ENCODE assay signal across 10 cellular contexts in genomic region chr4:89829470-89830138, GRCh38. TPM values are rescaled to one million over a fixed set of nuclear protein-coding genes. Genes with fewer than 3 reads are reported as not detected.
DNase-seq lines count a peak whose midpoint lies in the region; ATAC-seq and TF ChIP-seq lines count a peak whose summit lies in the region.
"Had no signal": no experiment of that assay in that cellular context is flagged by ENCODE, and none has a peak within 500 bp of the region (broad histone marks: within the 10 kb centered on the region; RNA-seq: fewer than 3 reads in every experiment).

No MANE protein-coding gene starts in this region.

- H3K27ac ChIP-seq in esophagus muscularis mucosa (replicated peaks in 1 of 4) = peak overlapping the region in 1 of 4 donors; percentile 0
- H3K27ac ChIP-seq: C4-2B, VCaP had no signal

- peak overlapping the region; percentile 19 for H3K4me3 Mint-ChIP-seq in activated naive CD4-positive, alpha-beta T cell treated with anti-CD3 and anti-CD28 coated beads for 36 hours

- no peaks in the 10 kb centered on the region for H3K36me3 Mint-ChIP-seq in activated naive CD4-positive, alpha-beta T cell treated with anti-CD3 and anti-CD28 coated beads for 36 hours (ENCODE audit: low read depth)

- H3K36me3 ChIP-seq in esophagus muscularis mucosa = no peaks in the 10 kb centered on the region

- TF ChIP-seq EP300 in esophagus muscularis mucosa (IDR thresholded peaks at IDR 0.05) = no peak

- H3K9me3 ChIP-seq in esophagus muscularis mucosa = no peaks in the 10 kb centered on the region

- no peak for TF ChIP-seq POLR2A in esophagus muscularis mucosa (IDR thresholded peaks at IDR 0.05; ENCODE audit: low read depth)

- peak; percentile 59 for DNase-seq in activated naive CD4-positive, alpha-beta T cell treated with anti-CD3 and anti-CD28 coated beads for 36 hours
- no peak for DNase-seq in activated naive CD4-positive, alpha-beta T cell (lab: John Stamatoyannopoulos, UW)
- DNase-seq in SIG-M5 (lab: John Stamatoyannopoulos, UW) (peak; percentile 38), foreskin fibroblast (peak; percentile 16 to 39), NCI-H1105 (lab: John Stamatoyannopoulos, UW) (no peak), T-helper 9 cell (no peak), esophagus muscularis mucosa (ENCODE audit: extremely low spot score) (no peak)

- CTCF ChIA-PET in activated naive CD4-positive, alpha-beta T cell treated with anti-CD3 and anti-CD28 coated beads for 36 hours (lab: Charles Lee) = no interaction called here

- intact Hi-C loops in activated naive CD4-positive, alpha-beta T cell treated with anti-CD3 and anti-CD28 coated beads for 36 hours (cut with micrococcal nuclease) = loop anchor here (2.0 kb wide), 1 partner anchor 535 kb away; no protein-coding TSS in a partner anchor
- intact Hi-C loops in esophagus muscularis mucosa (cut with DNase I) = no loop called here

- peak overlapping the region; percentile 4 for H3K27ac Mint-ChIP-seq in activated naive CD4-positive, alpha-beta T cell treated with anti-CD3 and anti-CD28 coated beads for 36 hours

- peaks cover 12% of the 10 kb centered on the region for H3K4me1 Mint-ChIP-seq in activated naive CD4-positive, alpha-beta T cell treated with anti-CD3 and anti-CD28 coated beads for 36 hours (ENCODE audit: low read depth)

- TF ChIP-seq CTCF in foreskin fibroblast (IDR thresholded peaks at IDR 0.05; ENCODE audit: low read depth, low read length) (no peak), esophagus muscularis mucosa (IDR thresholded peaks at IDR 0.05) (no peak)

- no peaks in the 10 kb centered on the region for H3K9me3 Mint-ChIP-seq in activated naive CD4-positive, alpha-beta T cell treated with anti-CD3 and anti-CD28 coated beads for 36 hours

- H3K4me3 ChIP-seq in foreskin fibroblast (ENCODE audit: low read depth in 1 of 2, low read length in 2 of 2) (no peak overlapping the region), esophagus muscularis mucosa (no peak overlapping the region)

- 56% methylated on average over 7 of the region's 7 CpGs for WGBS in esophagus muscularis mucosa

- H3K27me3 ChIP-seq in esophagus muscularis mucosa = no peaks in the 10 kb centered on the region

- H3K4me1 ChIP-seq in esophagus muscularis mucosa = peaks cover 0 to 4% (median 0%) of the 10 kb centered on the region in 4 donors

- ATAC-seq in HG02852 (IDR thresholded peaks at IDR 0.05; ENCODE audit: unreplicated experiment) = peak; percentile 95

- H3K27me3 Mint-ChIP-seq in activated naive CD4-positive, alpha-beta T cell treated with anti-CD3 and anti-CD28 coated beads for 36 hours (ENCODE audit: low read depth) = peaks cover 9% of the 10 kb centered on the region

RNA-seq across cellular contexts. Expression of gene SNCA, which starts 7.4 kb away (rescaled TPM):
- 1 to 10 TPM; 1.0 to 1.1 TPM for total RNA-seq in activated naive CD4-positive, alpha-beta T cell treated with anti-CD3 and anti-CD28 coated beads for 36 hours
- total RNA-seq in esophagus muscularis mucosa = 10 to 100 TPM; 12.9 to 19.7 (median 17.6) TPM

Comparison
In these comparisons a context has a peak if more than half of its experiments do, and no peak if none do; other contexts are left out.
1. DNase-seq: peak in activated naive CD4-positive, alpha-beta T cell treated with anti-CD3 and anti-CD28 coated beads for 36 hours (single experiment), SIG-M5 (single experiment) and foreskin fibroblast (2 of 2); none in activated naive CD4-positive, alpha-beta T cell (0 of 4), NCI-H1105 (single experiment), T-helper 9 cell (single experiment) and esophagus muscularis mucosa (single experiment).
2. RNA of gene SNCA, which starts 7.4 kb away (total RNA-seq): 12.9 to 19.7 TPM in esophagus muscularis mucosa; 1.0 to 1.1 TPM in activated naive CD4-positive, alpha-beta T cell treated with anti-CD3 and anti-CD28 coated beads for 36 hours; every median in the first group is over 4 times any median in the second.